ENCODE assay signal across 23 cellular contexts in the genomic region with DNA sequence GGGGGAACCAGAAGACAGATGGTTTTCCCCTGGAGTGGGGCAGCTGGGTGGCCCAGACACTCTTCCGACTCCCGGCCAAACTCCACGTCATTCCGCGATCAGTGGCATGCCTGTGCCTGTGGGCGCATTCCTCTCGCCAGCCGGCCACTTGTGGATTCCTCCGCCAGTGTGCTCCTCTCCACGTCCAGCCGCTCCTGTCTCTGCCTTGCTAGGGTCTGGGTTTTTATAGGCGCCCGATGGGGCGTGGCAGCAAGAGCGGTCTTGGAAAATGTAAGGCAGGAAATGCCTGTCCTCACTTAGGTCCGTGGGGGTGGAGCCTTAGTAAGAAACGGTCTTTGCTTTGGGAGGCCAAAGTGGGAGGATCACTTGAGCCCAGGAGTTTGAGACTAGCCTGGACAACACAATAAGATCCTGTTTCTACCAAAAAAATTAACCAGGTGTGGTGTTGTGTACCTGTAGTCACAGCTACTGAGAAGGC.
A peak's percentile ranks its signal among the peaks of the same experiment; 100 is the strongest.
DNase-seq lines count a peak whose midpoint lies in the region; ATAC-seq, FAIRE-seq and TF ChIP-seq lines count a peak whose summit lies in the region.
"Had no signal": no experiment of that assay in that cellular context is flagged by ENCODE, and none has a peak within 500 bp of the region (broad histone marks: within the 10 kb centered on the region; RNA-seq: fewer than 3 reads in every experiment).

No MANE protein-coding gene starts in this region.

- H4K8ac ChIP-seq in mesendoderm (ENCODE audit: low read depth, low read length), result no peak overlapping the region

- no peaks in the 10 kb centered on the region for H3K36me3 Mint-ChIP-seq in T-helper 17 cell (ENCODE audit: low read depth)
- H3K36me3 Mint-ChIP-seq: activated naive CD4-positive, alpha-beta T cell treated with anti-CD3 and anti-CD28 coated beads, Interleukin-2, amount 50 U/mL, for 72 hours; memory B cell; stimulated activated memory B cell treated with anti-CD40 and anti-IgM and Interleukin-4, amounts not matched to agents 10 μg/mL and 1 μg/mL and 100 μg/mL, for 72 hours had no signal

- no peak for FAIRE-seq in HepG2 (lab: Jason Lieb, UNC)
- FAIRE-seq: G401.6 had no signal

- H3K79me2 ChIP-seq in HepG2 (ENCODE audit: insufficient read depth, low read length), result no peaks in the 10 kb centered on the region
- no peaks in the 10 kb centered on the region for H3K79me2 ChIP-seq in mesendoderm (ENCODE audit: control insufficient read depth, insufficient read depth, low read length)
- H3K79me2 ChIP-seq: hepatocyte, parathyroid adenoma had no signal

- H3K27me3 ChIP-seq in HepG2 (ENCODE audit: control insufficient read depth in 1 of 2, insufficient read depth in 2 of 2, low read length in 2 of 2) (peaks cover 2 to 31% of the 10 kb centered on the region in 2 experiments; a peak in 4 of 5 replicates), right lobe of liver (no peaks in the 10 kb centered on the region), mesendoderm (ENCODE audit: insufficient read depth, low read length, poor library complexity) (no peaks in the 10 kb centered on the region), testis (no peaks in the 10 kb centered on the region)
- H3K27me3 ChIP-seq: BE2C, hepatocyte, upper lobe of left lung had no signal

- H3K4me1 Mint-ChIP-seq in T-helper 17 cell, result peaks cover 5% of the 10 kb centered on the region

- CTCF ChIA-PET in HepG2 (lab: Yijun Ruan, JAX; ENCODE audit: low intra/inter-chr PET ratio, low total read pairs), result no interaction called here

- no peak overlapping the region for H2AK5ac ChIP-seq in mesendoderm (ENCODE audit: low read length)

- H3K4me1 ChIP-seq in HepG2 (ENCODE audit: insufficient read depth, low read length) (peaks cover 12% of the 10 kb centered on the region; the same call in 1 of the 2 replicates), right lobe of liver (no peaks in the 10 kb centered on the region), mesendoderm (ENCODE audit: control insufficient read depth, low read depth, low read length) (no peaks in the 10 kb centered on the region), testis (no peaks in the 10 kb centered on the region)
- H3K4me1 ChIP-seq: BE2C, breast epithelium, parathyroid adenoma had no signal

- TF ChIP-seq POLR2A in HepG2 (IDR thresholded peaks at IDR 0.05; ENCODE audit: insufficient read depth in 1 of 2, low read depth in 2 of 2, low read length in 2 of 2), result no peak
- no peak for TF ChIP-seq POLR2A in right lobe of liver (IDR thresholded peaks at IDR 0.05)
- no peak for TF ChIP-seq POLR2A in testis (IDR thresholded peaks at IDR 0.05)

- no peak overlapping the region for H2BK5ac ChIP-seq in mesendoderm (ENCODE audit: low read length)

- no peaks in the 10 kb centered on the region for H4K20me1 ChIP-seq in HepG2 (ENCODE audit: insufficient read depth, low read length)

- H3K36me3 ChIP-seq in HepG2 (replicated peaks in 1 of 2; ENCODE audit: control insufficient read depth in 1 of 2, insufficient read depth in 2 of 2, low read length in 2 of 2), result no peaks in the 10 kb centered on the region
- no peaks in the 10 kb centered on the region for H3K36me3 ChIP-seq in right lobe of liver
- H3K36me3 ChIP-seq in mesendoderm (ENCODE audit: control insufficient read depth, insufficient read depth, low read length), result no peaks in the 10 kb centered on the region
- no peaks in the 10 kb centered on the region for H3K36me3 ChIP-seq in testis (ENCODE audit: low read depth, missing control alignments)
- H3K36me3 ChIP-seq: BE2C, breast epithelium, upper lobe of left lung had no signal

- POLR2A ChIA-PET in HepG2 (lab: Yijun Ruan, JAX), result no interaction called here

- H3K79me1 ChIP-seq in mesendoderm (ENCODE audit: low read length), result no peaks in the 10 kb centered on the region

- TF ChIP-seq CTCF in HepG2 (CRISPR knock-in tag; IDR thresholded peaks at IDR 0.05), result no peak
- no peak for TF ChIP-seq CTCF in right lobe of liver (IDR thresholded peaks at IDR 0.05)
- TF ChIP-seq CTCF in testis (IDR thresholded peaks at IDR 0.05), result no peak

- H2BK120ac ChIP-seq in mesendoderm (ENCODE audit: low read depth, low read length), result no peak overlapping the region

- peaks cover 12% of the 10 kb centered on the region for H3K27me3 Mint-ChIP-seq in T-helper 17 cell

- H3K18ac ChIP-seq in mesendoderm (ENCODE audit: low read length), result no peak overlapping the region

- intact Hi-C loops in HepG2 (cut with micrococcal nuclease; ENCODE audit: unreplicated experiment), result loop anchor here (10.0 kb wide), 1 partner anchor 158 kb away; a partner anchor contains a TSS
- intact Hi-C loops in right lobe of liver (cut with DNase I), result loop anchor here in 1 of 2 donors (5.0 kb wide), 1 partner anchor 135 kb away; no protein-coding TSS in a partner anchor
- intact Hi-C loops in testis (cut with DNase I; ENCODE audit: low total_unique reads), result loop anchor here (10.0 kb wide), 1 partner anchor 498 kb away; a partner anchor contains a TSS

- ATAC-seq in HepG2 (no peak), right lobe of liver (no peak), T-helper 17 cell (no peak)
- ATAC-seq: Right ventricle myocardium inferior; stimulated activated memory B cell treated with anti-CD40 and anti-IgM and Interleukin-4, amounts not matched to agents 10 μg/mL and 1 μg/mL and 100 μg/mL, for 72 hours had no signal

- no peak for TF ChIP-seq RAD21 in HepG2 (CRISPR knock-in tag; IDR thresholded peaks at IDR 0.05)

- no peak overlapping the region for H2BK15ac ChIP-seq in mesendoderm (replicated peaks; ENCODE audit: low read depth)

- H3K4me2 ChIP-seq in HepG2 (ENCODE audit: low read depth, low read length) (no peak overlapping the region), mesendoderm (ENCODE audit: low read length) (no peak overlapping the region)
- H3K4me2 ChIP-seq: hepatocyte, PC-9 had no signal

- in situ Hi-C loops in HepG2 (cut with HindIII; ENCODE audit: extremely low pct_ligation_motif_present, low pct_unique_long_range_greater_than_20kb), result loop anchor here (10.0 kb wide), 1 partner anchor 338 kb away; a partner anchor contains a TSS

- H3K27ac ChIP-seq in HepG2 (ENCODE audit: extremely low read length, insufficient read depth, low read length) (no peak overlapping the region), right lobe of liver (no peak overlapping the region), mesendoderm (ENCODE audit: low read depth, low read length) (no peak overlapping the region), testis (no peak overlapping the region)
- H3K27ac ChIP-seq: breast epithelium, hepatocyte, parathyroid adenoma, PC-9, upper lobe of left lung had no signal

- H3K23ac ChIP-seq in mesendoderm (ENCODE audit: low read length), result no peak overlapping the region

- H3K4me3 Mint-ChIP-seq in T-helper 17 cell, result no peak overlapping the region
- H3K4me3 Mint-ChIP-seq: memory B cell; neural crest cell; stimulated activated memory B cell treated with anti-CD40 and anti-IgM and Interleukin-4, amounts not matched to agents 10 μg/mL and 1 μg/mL and 100 μg/mL, for 72 hours had no signal

- no peak overlapping the region for H3K56ac ChIP-seq in mesendoderm (ENCODE audit: low read length)

- H3K9me3 ChIP-seq in HepG2 (ENCODE audit: low read length) (no peaks in the 10 kb centered on the region), right lobe of liver (no peaks in the 10 kb centered on the region), T-helper 17 cell (ENCODE audit: control insufficient read depth, low read length, poor library complexity, severe bottlenecking) (no peaks in the 10 kb centered on the region), testis (no peaks in the 10 kb centered on the region)
- H3K9me3 ChIP-seq: BE2C, breast epithelium, upper lobe of left lung had no signal

- DNase-seq in HepG2 (ENCODE audit: low spot score), result no peak
- DNase-seq in right lobe of liver, result no peak
- DNase-seq in T-helper 17 cell, result no peak
- DNase-seq in mesendoderm, result peak; percentile 26
- peak; percentile 56 for DNase-seq in testis
- DNase-seq in COLO829 (ENCODE audit: low spot score), result no peak
- DNase-seq in dermis blood vessel endothelial cell, result no peak
- no peak for DNase-seq in NCI-H1930 (lab: John Stamatoyannopoulos, UW)
- DNase-seq: NCI-H1092, NCI-H187 treated with DMSO at 0.1 percent for 48 hours, NCI-H2227 treated with DMSO at 0.1 percent for 48 hours, upper lobe of left lung had no signal

- no TSS peak for BruUV-seq in HepG2 (replicated peaks; lab: Mats Ljungman, UMichigan)

- TF ChIP-seq EP300 in HepG2 (IDR thresholded peaks at IDR 0.05; ENCODE audit: low read depth in 2 of 2, low read length in 2 of 2) (no peak), HepG2 (CRISPR knock-in tag; IDR thresholded peaks at IDR 0.05; ENCODE audit: borderline replicate concordance) (no peak)

- no peak overlapping the region for H3K9ac ChIP-seq in HepG2 (ENCODE audit: insufficient read depth, low read depth, low read length)
- H3K9ac ChIP-seq in mesendoderm (ENCODE audit: low read length), result no peak overlapping the region
- H3K9ac ChIP-seq: parathyroid adenoma had no signal

- WGBS in HepG2 (ENCODE audit: low lambda C conversion rate), result 69% methylated on average over 17 of the region's 17 CpGs
- WGBS in right lobe of liver (ENCODE audit: insufficient coverage, low coverage, low lambda C conversion rate, missing lambda C conversion rate), result 38% methylated on average over 4 of the region's 17 CpGs
- no CpG with 5 or more reads among the region's 17 CpGs for WGBS in mesendoderm (ENCODE audit: extremely low coverage, insufficient coverage, low lambda C conversion rate)
- WGBS in testis, 2 donors, result 54 to 67% methylated on average over 16 to 17 of the region's 17 CpGs

- H4K5ac ChIP-seq in mesendoderm (ENCODE audit: low read length), result no peak overlapping the region

- H3K4me3 ChIP-seq in HepG2 (replicated peaks in 1 of 3; ENCODE audit: insufficient read depth in 1 of 3, low read depth in 2 of 3, low read length in 3 of 3) (no peak overlapping the region), right lobe of liver (no peak overlapping the region), mesendoderm (ENCODE audit: low read length) (no peak overlapping the region), testis (peak overlapping the region; percentile 21 to 47)
- H3K4me3 ChIP-seq: hepatocyte, PC-9, upper lobe of left lung had no signal

- peak overlapping the region; percentile 70 for H3K27ac Mint-ChIP-seq in T-helper 17 cell
- H3K27ac Mint-ChIP-seq: memory B cell; stimulated activated memory B cell treated with anti-CD40 and anti-IgM and Interleukin-4, amounts not matched to agents 10 μg/mL and 1 μg/mL and 100 μg/mL, for 72 hours had no signal

- H3K4ac ChIP-seq in mesendoderm (ENCODE audit: low read depth, low read length), result no peak overlapping the region

- H2AFZ ChIP-seq in HepG2 (ENCODE audit: low read length), result no peak overlapping the region
- H2AFZ ChIP-seq: hepatocyte, parathyroid adenoma, PC-9 had no signal

TF ChIP-seq in HepG2, 621 proteins besides CTCF, POLR2A, EP300 and RAD21 (continues in another document):
- TF ChIP-seq ZNF430 (CRISPR knock-in tag; IDR thresholded peaks at IDR 0.05), result no peak

Comparison
In these comparisons a context has a peak if more than half of its experiments do, and no peak if none do; other contexts are left out.
1. DNase-seq: peak in mesendoderm (single experiment) and testis (single experiment); none in HepG2 (single experiment), right lobe of liver (0 of 3), T-helper 17 cell (0 of 3), COLO829 (single experiment), dermis blood vessel endothelial cell (single experiment) and NCI-H1930 (0 of 2).
2. H3K4me3 ChIP-seq: peak in testis (2 of 2); none in HepG2 (0 of 3), right lobe of liver (0 of 3) and mesendoderm (single experiment).